In the genomic region with DNA sequence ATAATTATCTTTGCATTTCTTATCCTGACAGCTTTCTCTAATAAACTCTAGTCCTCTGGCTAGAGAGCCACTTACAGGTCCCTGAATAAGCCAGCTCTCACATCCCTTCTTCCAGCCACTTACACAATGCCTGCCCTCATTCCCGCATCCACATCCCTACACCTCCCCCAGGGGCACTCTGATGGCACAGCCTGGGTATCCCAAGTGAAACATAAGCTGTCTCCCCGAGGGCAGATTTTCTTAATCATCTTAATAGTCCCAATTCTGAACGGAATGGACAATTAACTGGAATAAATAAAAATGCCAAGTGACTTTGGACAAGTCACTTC, we compare ENCODE assay signal across 8 cellular contexts. TPM values are rescaled to one million over a fixed set of nuclear protein-coding genes. Genes with fewer than 3 reads are reported as not detected.
DNase-seq lines count a peak whose midpoint lies in the region; ATAC-seq and TF ChIP-seq lines count a peak whose summit lies in the region.

No MANE protein-coding gene starts in this region.

- H3K4me2 ChIP-seq in IMR-90 (ENCODE audit: low read depth, low read length) (no peak overlapping the region), neural progenitor cell (no peak overlapping the region)

- H4K91ac ChIP-seq in IMR-90 (ENCODE audit: insufficient read depth, low read depth, low read length), result no peak overlapping the region

- peaks cover 42% of the 10 kb centered on the region for H3K4me1 ChIP-seq in A673 (ENCODE audit: insufficient read depth, low read length, poor library complexity, severe bottlenecking)
- H3K4me1 ChIP-seq in IMR-90 (ENCODE audit: control insufficient read depth, insufficient read depth, low read length), result peaks cover 31% of the 10 kb centered on the region
- H3K4me1 ChIP-seq in duodenal mucosa (ENCODE audit: control insufficient read depth in 1 of 2, insufficient read depth in 2 of 2, low read length in 2 of 2), result peaks cover 65 to 74% of the 10 kb centered on the region in 2 donors
- peaks cover 21% of the 10 kb centered on the region for H3K4me1 ChIP-seq in neural progenitor cell

- peaks cover 25% of the 10 kb centered on the region for H3K27me3 Mint-ChIP-seq in neural progenitor cell (ENCODE audit: insufficient read depth, low read depth)

- H3K56ac ChIP-seq in IMR-90 (ENCODE audit: extremely low read depth, insufficient read depth, low read length), result no peak overlapping the region

- no peak for ATAC-seq in IMR-90 (ENCODE audit: low read depth)

- no peak overlapping the region for H4K5ac ChIP-seq in IMR-90 (ENCODE audit: low read depth, low read length)

- H3K9me3 Mint-ChIP-seq in neural progenitor cell, result no peaks in the 10 kb centered on the region

- H3K18ac ChIP-seq in IMR-90 (ENCODE audit: low read depth, low read length), result no peak overlapping the region

- H3K23ac ChIP-seq in IMR-90 (ENCODE audit: low read depth, low read length), result peak overlapping the region; percentile 17; the same call in 1 of the 2 replicates

- H2AFZ ChIP-seq in IMR-90 (replicated peaks; ENCODE audit: low read length, poor library complexity) (no peak overlapping the region), neural progenitor cell (replicated peaks) (no peak overlapping the region)

- no peaks in the 10 kb centered on the region for H3K79me2 ChIP-seq in neural progenitor cell (ENCODE audit: low read depth)

- H3K27ac ChIP-seq in A673 (ENCODE audit: low read depth, low read length, poor library complexity, severe bottlenecking) (peak overlapping the region; percentile 78), IMR-90 (ENCODE audit: insufficient read depth, low read length) (no peak overlapping the region), duodenal mucosa (ENCODE audit: low read depth, low read length) (peak overlapping the region; percentile 13), neural progenitor cell (no peak overlapping the region)

- H3K9me3 ChIP-seq in A673 (ENCODE audit: low read depth, low read length, poor library complexity, severe bottlenecking), result no peaks in the 10 kb centered on the region
- H3K9me3 ChIP-seq in IMR-90 (ENCODE audit: control insufficient read depth, insufficient read depth, low read length), result no peaks in the 10 kb centered on the region
- no peaks in the 10 kb centered on the region for H3K9me3 ChIP-seq in duodenal mucosa (ENCODE audit: control insufficient read depth in 1 of 2, low read length in 2 of 2)
- H3K9me3 ChIP-seq in neural progenitor cell (ENCODE audit: low read depth), result no peaks in the 10 kb centered on the region

- CTCF ChIA-PET in A673 (lab: Charles Lee) (no interaction called here), IMR-90 (lab: Yijun Ruan, JAX) (interaction anchor here (0.9 kb wide), 1 partner anchor 28 kb away, joined by 5 read pairs; a partner anchor contains a TSS)

- TF ChIP-seq CTCF in A673 (conservative IDR thresholded peaks at IDR 0.05; ENCODE audit: low read depth, low read length) (no peak), IMR-90 (conservative IDR thresholded peaks at IDR 0.05; ENCODE audit: low read depth, low read length) (no peak), neural progenitor cell (IDR thresholded peaks at IDR 0.05) (no peak)

- 100% methylated on average over 1 of the region's 3 CpGs; no CpG with 5 or more reads in 1 of the 2 experiments for WGBS in IMR-90 (ENCODE audit: extremely low coverage in 2 of 2, insufficient read length in 1 of 2), 2 experiments

- H3K36me3 Mint-ChIP-seq in neural progenitor cell, result peaks cover 23% of the 10 kb centered on the region

- H3K27me3 ChIP-seq in A673 (replicated peaks; ENCODE audit: insufficient read depth, low read depth, low read length, poor library complexity) (no peaks in the 10 kb centered on the region), IMR-90 (ENCODE audit: control insufficient read depth, insufficient read depth, low read length) (no peaks in the 10 kb centered on the region), duodenal mucosa (ENCODE audit: control insufficient read depth in 1 of 2, insufficient read depth in 2 of 2, low read length in 2 of 2) (no peaks in the 10 kb centered on the region), neural progenitor cell (peaks cover 6% of the 10 kb centered on the region)

- POLR2A ChIA-PET in A673 (lab: Charles Lee; ENCODE audit: low non-redundant PET) (no interaction called here), IMR-90 (lab: Charles Lee; ENCODE audit: unreplicated experiment) (interaction anchor here (0.7 kb wide), 1 partner anchor 308 kb away, joined by 3 read pairs; no protein-coding TSS in a partner anchor)

- intact Hi-C loops in A673 (cut with micrococcal nuclease; ENCODE audit: unreplicated experiment), result no loop called here
- intact Hi-C loops in IMR-90 (cut with micrococcal nuclease), result loop anchor here (10.0 kb wide), 1 partner anchor 237 kb away; no protein-coding TSS in a partner anchor

- H3K79me1 ChIP-seq in IMR-90 (ENCODE audit: low read depth in 1 of 2, low read length in 2 of 2), result peaks cover 7 to 68% of the 10 kb centered on the region in 2 experiments; a peak in 3 of 4 replicates

- BruUV-seq in A673 (replicated peaks; lab: Mats Ljungman, UMichigan), result no TSS peak
- no TSS peak for BruUV-seq in IMR-90 (replicated peaks; lab: Mats Ljungman, UMichigan)

- H3F3A ChIP-seq in neural progenitor cell (ENCODE audit: low read depth), result peaks cover 11% of the 10 kb centered on the region

- H3K36me3 ChIP-seq in A673 (ENCODE audit: insufficient read depth, low read length, poor library complexity, severe bottlenecking), result peaks cover 32% of the 10 kb centered on the region
- peaks cover 47% of the 10 kb centered on the region for H3K36me3 ChIP-seq in IMR-90 (ENCODE audit: control insufficient read depth, insufficient read depth, low read length)
- peaks cover 17 to 31% of the 10 kb centered on the region in 2 donors for H3K36me3 ChIP-seq in duodenal mucosa (ENCODE audit: control insufficient read depth in 1 of 2, insufficient read depth in 2 of 2, low read length in 2 of 2)
- H3K36me3 ChIP-seq in neural progenitor cell, result no peaks in the 10 kb centered on the region

- H3K14ac ChIP-seq in IMR-90 (replicated peaks; ENCODE audit: low read depth, low read length), result no peak overlapping the region; the same call in 1 of the 2 replicates

- TF ChIP-seq RAD21 in IMR-90 (IDR thresholded peaks at IDR 0.05; ENCODE audit: low read length), result no peak

- peaks cover 20% of the 10 kb centered on the region for H3K9me1 ChIP-seq in IMR-90 (ENCODE audit: insufficient read depth, low read length)

- H3K27ac Mint-ChIP-seq in neural progenitor cell, result peak overlapping the region; percentile 12

- H2BK5ac ChIP-seq in IMR-90 (ENCODE audit: low read depth, low read length, poor library complexity, severe bottlenecking), result no peak overlapping the region

- no peak overlapping the region for H4K8ac ChIP-seq in IMR-90 (ENCODE audit: low read depth in 2 of 2, low read length in 2 of 2)

- H2AK5ac ChIP-seq in IMR-90 (ENCODE audit: low read depth, low read length), result peak overlapping the region; percentile 56; the same call in 1 of the 2 replicates

- dilution Hi-C loops in IMR-90 (cut with HindIII; ENCODE audit: low sequenced_read_pairs, unreplicated experiment), result no loop called here

- H2BK15ac ChIP-seq in IMR-90 (ENCODE audit: low read depth, low read length), result no peak overlapping the region

- DNase-seq in A673 (ENCODE audit: low spot score), result no peak
- DNase-seq in IMR-90, result no peak
- no peak for DNase-seq in neural progenitor cell (ENCODE audit: low spot score)
- DNase-seq in NCI-H345 (lab: John Stamatoyannopoulos, UW), result no peak
- no peak for DNase-seq in effector CD8-positive, alpha-beta T cell (lab: John Stamatoyannopoulos, UW)
- DNase-seq in kidney glomerular epithelial cell (lab: John Stamatoyannopoulos, UW), result no peak
- no peak for DNase-seq in DMS53 (lab: John Stamatoyannopoulos, UW)

- no peak overlapping the region for H3K9ac ChIP-seq in IMR-90 (ENCODE audit: low read depth, low read length)
- H3K9ac ChIP-seq in duodenal mucosa (ENCODE audit: low read depth in 1 of 2, low read length in 2 of 2), result no peak overlapping the region
- no peak overlapping the region for H3K9ac ChIP-seq in neural progenitor cell

- peaks cover 66% of the 10 kb centered on the region for H3K4me1 Mint-ChIP-seq in neural progenitor cell

- no peak overlapping the region for H3K4ac ChIP-seq in IMR-90 (ENCODE audit: low read depth, low read length)

- no peak overlapping the region for H2AK9ac ChIP-seq in IMR-90 (replicated peaks; ENCODE audit: low read depth, low read length, poor library complexity)

- H4K20me1 ChIP-seq in IMR-90 (ENCODE audit: insufficient read depth, low read length), result peaks cover 51% of the 10 kb centered on the region
- H4K20me1 ChIP-seq in neural progenitor cell (ENCODE audit: low read depth), result peaks cover 30% of the 10 kb centered on the region

- no peak overlapping the region for H2BK120ac ChIP-seq in IMR-90 (ENCODE audit: low read depth, low read length)

- TF ChIP-seq POLR2A in IMR-90 (IDR thresholded peaks at IDR 0.05; ENCODE audit: low read depth, low read length), result no peak

- H3K4me3 Mint-ChIP-seq in neural progenitor cell, result peak overlapping the region; percentile 23

- in situ Hi-C loops in IMR-90 (cut with MboI; ENCODE audit: low sequenced_read_pairs), result loop anchor here (10.0 to 25.0 kb wide), 2 partner anchors 197 to 985 kb away; a partner anchor contains a TSS

- no peak overlapping the region for H2BK20ac ChIP-seq in IMR-90 (ENCODE audit: low read depth, low read length)

- H3K4me3 ChIP-seq in A673 (ENCODE audit: low read depth, low read length, poor library complexity, severe bottlenecking) (no peak overlapping the region), IMR-90 (ENCODE audit: insufficient read depth, low read depth, low read length) (no peak overlapping the region), duodenal mucosa (ENCODE audit: low read depth in 1 of 2, low read length in 2 of 2) (no peak overlapping the region), neural progenitor cell (no peak overlapping the region)

RNA-seq across cellular contexts. Expression of a gene that starts 4.9 kb away (rescaled TPM):
- 54.3 and 62.5 TPM in 2 replicates for total RNA-seq in A673 (2021)
- total RNA-seq in IMR-90 (2012; rRNA removed), result 699 and 764 TPM in 2 replicates
- polyA plus RNA-seq in IMR-90 (2012; rRNA removed), result 839 and 1,049 TPM in 2 replicates
- 1,262 and 1,322 TPM in 2 replicates for polyA plus RNA-seq in IMR-90 (2012; cell fraction: cytosol; rRNA removed)
- polyA plus RNA-seq in IMR-90 (2012; cell fraction: nucleus; rRNA removed; ENCODE audit: low replicate concordance), result 415 and 485 TPM in 2 replicates
- total RNA-seq in neural progenitor cell (ENCODE audit: low replicate concordance), result 36.3 and 41.8 TPM in 2 replicates

RNA-seq across cellular contexts. Expression of a gene that starts 13.1 kb away (rescaled TPM):
- total RNA-seq in A673 (2021), result 0.28 and 0.52 TPM in 2 replicates
- total RNA-seq in IMR-90 (2012; rRNA removed), result 1.4 and 1.8 TPM in 2 replicates
- polyA plus RNA-seq in IMR-90 (2012; rRNA removed), result 2.4 and 2.8 TPM in 2 replicates
- 2.1 and 3.2 TPM in 2 replicates for polyA plus RNA-seq in IMR-90 (2012; cell fraction: cytosol; rRNA removed)
- 6.2 and 9.1 TPM in 2 replicates for polyA plus RNA-seq in IMR-90 (2012; cell fraction: nucleus; rRNA removed; ENCODE audit: low replicate concordance)
- 1.8 and 2.7 TPM in 2 replicates for total RNA-seq in neural progenitor cell (ENCODE audit: low replicate concordance)

RNA-seq across cellular contexts. Expression of a gene that starts 27.6 kb away (rescaled TPM):
- total RNA-seq in A673 (2021), result 87.1 and 114 TPM in 2 replicates
- 33.9 and 36.7 TPM in 2 replicates for total RNA-seq in IMR-90 (2012; rRNA removed)
- 102 and 103 TPM in 2 replicates for polyA plus RNA-seq in IMR-90 (2012; rRNA removed)
- polyA plus RNA-seq in IMR-90 (2012; cell fraction: cytosol; rRNA removed), result 69.6 and 70.1 TPM in 2 replicates
- polyA plus RNA-seq in IMR-90 (2012; cell fraction: nucleus; rRNA removed; ENCODE audit: low replicate concordance), result 312 and 411 TPM in 2 replicates
- 47.5 and 92.2 TPM in 2 replicates for total RNA-seq in neural progenitor cell (ENCODE audit: low replicate concordance)

Comparison
In these comparisons a context has a peak if more than half of its experiments do, and no peak if none do; other contexts are left out.
1. H3K27ac ChIP-seq: peak in A673 (single experiment) and duodenal mucosa (single experiment); none in IMR-90 (single experiment) and neural progenitor cell (single experiment).
2. RNA of a gene that starts 4.9 kb away (total RNA-seq): 699 to 764 TPM in IMR-90; 54.3 to 62.5 TPM in A673 and 36.3 to 41.8 TPM in neural progenitor cell; every median in the first group is over 10 times any median in the second.